Comparison of ENCODE assay signal across 14 cellular contexts in genomic region chr7:22426463-22427121, GRCh38.
DNase-seq lines count a peak whose midpoint lies in the region; ATAC-seq and TF ChIP-seq lines count a peak whose summit lies in the region.
"Had no signal": no experiment of that assay in that cellular context is flagged by ENCODE, and none has a peak within 500 bp of the region (broad histone marks: within the 10 kb centered on the region; RNA-seq: fewer than 3 reads in every experiment).

No MANE protein-coding gene starts in this region.

- H4K20me1 ChIP-seq in DOHH2 (ENCODE audit: control insufficient read depth, insufficient read depth, low read depth, low read length) (no peaks in the 10 kb centered on the region), OCI-LY1 (ENCODE audit: insufficient read depth, low read length) (no peaks in the 10 kb centered on the region)

- H3K27me3 ChIP-seq in DOHH2 (ENCODE audit: control insufficient read depth, low read length), result no peaks in the 10 kb centered on the region
- H3K27me3 ChIP-seq in OCI-LY1 (ENCODE audit: insufficient read depth, low read length), result no peaks in the 10 kb centered on the region
- H3K27me3 ChIP-seq in trophoblast cell (ENCODE audit: insufficient read depth, low read length), result no peaks in the 10 kb centered on the region
- H3K27me3 ChIP-seq: adrenal gland had no signal

- peaks cover 44% of the 10 kb centered on the region for H3K36me3 ChIP-seq in DOHH2 (ENCODE audit: control insufficient read depth, low read length)
- no peaks in the 10 kb centered on the region for H3K36me3 ChIP-seq in OCI-LY1 (ENCODE audit: insufficient read depth, low read length)
- no peaks in the 10 kb centered on the region for H3K36me3 ChIP-seq in trophoblast cell (ENCODE audit: control insufficient read depth in 1 of 2, insufficient read depth in 2 of 2, low read length in 2 of 2)
- H3K36me3 ChIP-seq: adrenal gland had no signal

- no peak overlapping the region for H2BK5ac ChIP-seq in trophoblast cell (ENCODE audit: low read depth, low read length, poor library complexity)

- no CpG with 5 or more reads among the region's 4 CpGs for WGBS in trophoblast cell (ENCODE audit: extremely low coverage, insufficient coverage, insufficient read length)

- peaks cover 9% of the 10 kb centered on the region for H3K79me1 ChIP-seq in trophoblast cell (ENCODE audit: low read length)

- H4K8ac ChIP-seq in trophoblast cell (ENCODE audit: low read depth, low read length), result no peak overlapping the region

- no peaks in the 10 kb centered on the region for H3K9me2 ChIP-seq in DOHH2 (replicated peaks; ENCODE audit: control insufficient read depth, low read length)
- no peaks in the 10 kb centered on the region for H3K9me2 ChIP-seq in OCI-LY1 (ENCODE audit: low read depth, low read length)

- DNase-seq in trophoblast cell, result no peak
- DNase-seq in stimulated activated CD4-positive, alpha-beta T cell treated with anti-CD3 and anti-CD28 coated beads, Interleukin-15, amount 100 ng/mL, for 24 hours, result no peak
- no peak for DNase-seq in OCI-M2 (lab: John Stamatoyannopoulos, UW; ENCODE audit: unreplicated experiment)
- DNase-seq in amygdala (lab: John Stamatoyannopoulos, UW), result no peak
- DNase-seq: activated T-cell treated with anti-CD3 and anti-CD28 coated beads, Interleukin-2, amount 50 U/mL, for 24 hours; adrenal gland; immature natural killer cell; NCI-H1092; NCI-H345; T-cell had no signal

- H3K4me1 ChIP-seq in DOHH2 (ENCODE audit: control insufficient read depth, low read length) (peaks cover 97% of the 10 kb centered on the region), OCI-LY1 (ENCODE audit: insufficient read depth, low read length, severe bottlenecking) (peaks cover 79% of the 10 kb centered on the region), trophoblast cell (ENCODE audit: control insufficient read depth in 1 of 2, insufficient read depth in 2 of 2, low read length in 2 of 2) (peaks cover 3 to 13% of the 10 kb centered on the region in 2 experiments)
- H3K4me1 ChIP-seq: adrenal gland had no signal

- no peak overlapping the region for H3K9ac ChIP-seq in OCI-LY1 (ENCODE audit: low read length)
- no peak overlapping the region for H3K9ac ChIP-seq in trophoblast cell (ENCODE audit: low read length)

- H2BK120ac ChIP-seq in trophoblast cell (ENCODE audit: insufficient read depth, low read length, poor library complexity), result no peak overlapping the region

- peak overlapping the region; percentile 68 for H3K4me2 ChIP-seq in DOHH2 (ENCODE audit: low read length)
- no peak overlapping the region for H3K4me2 ChIP-seq in OCI-LY1 (ENCODE audit: low read length)
- no peak overlapping the region for H3K4me2 ChIP-seq in trophoblast cell (ENCODE audit: low read length)

- H3K4ac ChIP-seq in trophoblast cell (ENCODE audit: low read depth, low read length), result no peak overlapping the region

- H2AFZ ChIP-seq in OCI-LY1 (ENCODE audit: low read length) (peak overlapping the region; percentile 96; the same call in 1 of the 2 replicates), trophoblast cell (ENCODE audit: insufficient read depth, low read length, poor library complexity) (no peak overlapping the region)

- H3K18ac ChIP-seq in trophoblast cell (ENCODE audit: low read length), result no peak overlapping the region

- H3K27ac ChIP-seq in DOHH2 (ENCODE audit: low read depth, low read length) (peak overlapping the region; percentile 97), OCI-LY1 (ENCODE audit: low read depth, low read length, poor library complexity, severe bottlenecking) (peak overlapping the region; percentile 72), trophoblast cell (ENCODE audit: low read depth, low read length) (no peak overlapping the region)
- H3K27ac ChIP-seq: adrenal gland had no signal

- H4K12ac ChIP-seq in trophoblast cell (ENCODE audit: low read depth, low read length), result no peak overlapping the region

- H3K4me3 ChIP-seq in DOHH2 (ENCODE audit: low read length), result peak overlapping the region; percentile 46
- no peak overlapping the region for H3K4me3 ChIP-seq in OCI-LY1 (ENCODE audit: low read depth, low read length, poor library complexity, severe bottlenecking)
- no peak overlapping the region for H3K4me3 ChIP-seq in trophoblast cell (ENCODE audit: low read depth, low read length)
- H3K4me3 ChIP-seq: adrenal gland had no signal

- H3K23ac ChIP-seq in trophoblast cell (ENCODE audit: low read length), result no peak overlapping the region

- no peak overlapping the region for H2BK12ac ChIP-seq in trophoblast cell (ENCODE audit: low read length)

- H3K14ac ChIP-seq in trophoblast cell (ENCODE audit: low read length), result no peak overlapping the region

- no peak overlapping the region for H4K91ac ChIP-seq in trophoblast cell (ENCODE audit: low read depth, low read length)

- H3F3A ChIP-seq in DOHH2 (ENCODE audit: control insufficient read depth, insufficient read depth), result peaks cover 65% of the 10 kb centered on the region
- no peaks in the 10 kb centered on the region for H3F3A ChIP-seq in OCI-LY1 (ENCODE audit: insufficient read depth, low read length)

- ATAC-seq in GM19438 (IDR thresholded peaks at IDR 0.05; ENCODE audit: low read depth, unreplicated experiment) (peak; percentile 69), HG02981 (IDR thresholded peaks at IDR 0.05; ENCODE audit: unreplicated experiment) (peak; percentile 61)
- ATAC-seq: T-cell had no signal

- no peak for TF ChIP-seq CTCF in DOHH2 (IDR thresholded peaks at IDR 0.05; ENCODE audit: low read depth, low read length, poor library complexity, severe bottlenecking)
- no peak for TF ChIP-seq CTCF in OCI-LY1 (IDR thresholded peaks at IDR 0.05; ENCODE audit: low read length)

- H3K9me3 ChIP-seq in DOHH2 (ENCODE audit: control insufficient read depth, insufficient read depth, low read length), result no peaks in the 10 kb centered on the region
- no peaks in the 10 kb centered on the region for H3K9me3 ChIP-seq in OCI-LY1 (ENCODE audit: low read length)
- H3K9me3 ChIP-seq in trophoblast cell (ENCODE audit: insufficient read depth, low read depth, low read length), result no peaks in the 10 kb centered on the region
- H3K9me3 ChIP-seq: adrenal gland had no signal

- peaks cover 19% of the 10 kb centered on the region for H3K79me2 ChIP-seq in DOHH2 (ENCODE audit: control insufficient read depth, low read length)
- H3K79me2 ChIP-seq in OCI-LY1 (ENCODE audit: insufficient read depth, low read length), result no peaks in the 10 kb centered on the region
- peaks cover under 1% of the 10 kb centered on the region for H3K79me2 ChIP-seq in trophoblast cell (ENCODE audit: control insufficient read depth, insufficient read depth, low read length, poor library complexity)

- no peak overlapping the region for H2AK5ac ChIP-seq in trophoblast cell (ENCODE audit: low read length)
